Comparison of ENCODE assay signal across 13 cellular contexts in the genomic region with DNA sequence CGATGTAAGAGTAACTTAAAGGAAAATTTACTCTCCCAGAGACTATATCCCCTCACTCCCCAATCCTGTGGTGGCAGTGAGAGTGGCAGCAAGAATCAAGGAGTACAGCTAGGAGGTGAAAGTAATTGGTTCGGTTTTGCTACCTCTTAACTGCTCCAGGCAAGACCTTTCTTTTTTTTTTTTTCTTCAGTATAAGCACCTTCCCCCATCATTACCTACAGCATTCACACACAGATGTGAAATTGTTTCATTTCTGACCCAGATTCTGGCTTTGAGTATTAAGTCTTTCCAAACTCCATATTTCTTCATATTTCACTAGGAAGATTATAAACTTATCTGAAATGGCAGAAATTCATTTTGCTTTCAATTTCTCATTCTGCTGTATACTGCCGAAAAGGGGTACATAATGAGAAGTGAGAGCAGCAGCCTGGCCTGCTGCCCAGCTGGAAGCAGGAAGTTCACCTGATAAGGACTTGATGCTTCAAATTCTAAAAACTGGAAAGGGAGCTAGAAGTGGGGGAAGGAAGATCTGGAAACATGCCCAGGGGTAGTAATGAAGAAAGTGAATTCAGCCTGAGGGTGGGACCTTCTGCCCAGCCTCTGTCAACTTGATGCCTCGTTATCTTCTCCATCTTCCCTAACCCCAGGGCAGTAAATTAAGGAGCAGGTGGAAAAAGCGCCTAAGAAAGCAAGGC.
DNase-seq lines count a peak whose midpoint lies in the region; ATAC-seq, FAIRE-seq and TF ChIP-seq lines count a peak whose summit lies in the region.
"Had no signal": no experiment of that assay in that cellular context is flagged by ENCODE, and none has a peak within 500 bp of the region (broad histone marks: within the 10 kb centered on the region; RNA-seq: fewer than 3 reads in every experiment).

No MANE protein-coding gene starts in this region.

- no peak for TF ChIP-seq POLR2A in sigmoid colon (IDR thresholded peaks at IDR 0.05)

- H3K9me3 ChIP-seq in sigmoid colon: no peaks in the 10 kb centered on the region

- H3K4me1 ChIP-seq in sigmoid colon: peaks cover 0 to 3% (median 0%) of the 10 kb centered on the region in 4 donors

- no peak for TF ChIP-seq CTCF in D721Med (IDR thresholded peaks at IDR 0.05; ENCODE audit: insufficient read depth, missing control alignments)
- TF ChIP-seq CTCF in sigmoid colon (IDR thresholded peaks at IDR 0.05): no peak

- FAIRE-seq in D721Med (lab: Jason Lieb, UNC): no peak
- FAIRE-seq: kidney had no signal

- peaks cover 22 to 89% (median 39%) of the 10 kb centered on the region in 4 donors for H3K36me3 ChIP-seq in sigmoid colon

- no peaks in the 10 kb centered on the region for H3K27me3 ChIP-seq in sigmoid colon

- no peak for TF ChIP-seq EP300 in sigmoid colon (IDR thresholded peaks at IDR 0.05)

- peak; percentile 58 for ATAC-seq in GM21786 (IDR thresholded peaks at IDR 0.05; ENCODE audit: unreplicated experiment)
- no peak for ATAC-seq in GM18907 (IDR thresholded peaks at IDR 0.05; ENCODE audit: unreplicated experiment)
- ATAC-seq: WTC11 had no signal

- peak; percentile 66 for DNase-seq in CD1c-positive myeloid dendritic cell (ENCODE audit: extremely low spot score)
- DNase-seq in RPMI8226: peak; percentile 76
- DNase-seq in iris pigment epithelial cell (ENCODE audit: low read depth): peak; percentile 48
- no peak for DNase-seq in D721Med (ENCODE audit: insufficient read length, low spot score)
- DNase-seq in sigmoid colon: no peak
- no peak for DNase-seq in GM03348 (ENCODE audit: low spot score)
- DNase-seq: cerebellar nuclear complex, GOT3, kidney, NCI-H187 had no signal

- no peak overlapping the region for H3K27ac ChIP-seq in sigmoid colon

- no peak overlapping the region for H3K4me3 ChIP-seq in sigmoid colon

- 43 to 57% methylated on average over 5 of the region's 5 CpGs for WGBS in sigmoid colon, 2 donors

- intact Hi-C loops in sigmoid colon (cut with DNase I): no loop called here

Comparison
In these comparisons a context has a peak if more than half of its experiments do, and no peak if none do; other contexts are left out.
1. DNase-seq: peak in CD1c-positive myeloid dendritic cell (single experiment), RPMI8226 (single experiment) and iris pigment epithelial cell (single experiment); none in D721Med (single experiment), sigmoid colon (single experiment) and GM03348 (single experiment).